Comparison of ENCODE assay signal across 16 cellular contexts in genomic region chr3:152447509-152447908, GRCh38.
DNase-seq lines count a peak whose midpoint lies in the region; ATAC-seq and TF ChIP-seq lines count a peak whose summit lies in the region.
"Had no signal": no experiment of that assay in that cellular context is flagged by ENCODE, and none has a peak within 500 bp of the region (broad histone marks: within the 10 kb centered on the region; RNA-seq: fewer than 3 reads in every experiment).

No MANE protein-coding gene starts in this region.

- TF ChIP-seq CTCF in left lung (IDR thresholded peaks at IDR 0.05) (no peak), tibial artery (IDR thresholded peaks at IDR 0.05) (no peak), right lobe of liver (IDR thresholded peaks at IDR 0.05) (no peak)

- H3K27ac Mint-ChIP-seq in activated naive CD4-positive, alpha-beta T cell treated with anti-CD3 and anti-CD28 coated beads, Interleukin-2, amount 10 ng/mL, durations not matched to agents 7 days and 5 days: peak overlapping the region; percentile 76
- peak overlapping the region; percentile 23 for H3K27ac Mint-ChIP-seq in activated CD4-positive, alpha-beta memory T cell treated with anti-CD3 and anti-CD28 coated beads, Interleukin-2, amount 10 ng/mL, durations not matched to agents 7 days and 5 days

- peaks cover 3 to 69% of the 10 kb centered on the region in 2 donors for H3K4me1 ChIP-seq in left lung
- H3K4me1 ChIP-seq in tibial artery: peaks cover 0 to 96% (median 54%) of the 10 kb centered on the region in 4 donors
- peaks cover 0 to 9% (median 2%) of the 10 kb centered on the region in 4 donors for H3K4me1 ChIP-seq in right lobe of liver

- no peak overlapping the region for H3K4me3 Mint-ChIP-seq in activated naive CD4-positive, alpha-beta T cell treated with anti-CD3 and anti-CD28 coated beads, Interleukin-2, amount 10 ng/mL, durations not matched to agents 7 days and 5 days
- no peak overlapping the region for H3K4me3 Mint-ChIP-seq in activated CD4-positive, alpha-beta memory T cell treated with anti-CD3 and anti-CD28 coated beads, Interleukin-2, amount 10 ng/mL, durations not matched to agents 7 days and 5 days

- CTCF ChIA-PET in activated naive CD4-positive, alpha-beta T cell treated with anti-CD3 and anti-CD28 coated beads, Interleukin-2, amount 10 ng/mL, durations not matched to agents 7 days and 5 days (lab: Charles Lee): interaction anchor here (0.8 to 1.9 kb wide), 2 partner anchors 371 to 375 kb away, joined by 3 to 7 read pairs; no protein-coding TSS in a partner anchor
- CTCF ChIA-PET in activated CD4-positive, alpha-beta memory T cell treated with anti-CD3 and anti-CD28 coated beads, Interleukin-2, amount 10 ng/mL, durations not matched to agents 7 days and 5 days (lab: Charles Lee): interaction anchor here (0.6 kb wide), 1 partner anchor 25 kb away, joined by 3 read pairs; no protein-coding TSS in a partner anchor

- no peaks in the 10 kb centered on the region for H3K9me3 Mint-ChIP-seq in activated naive CD4-positive, alpha-beta T cell treated with anti-CD3 and anti-CD28 coated beads, Interleukin-2, amount 10 ng/mL, durations not matched to agents 7 days and 5 days
- H3K9me3 Mint-ChIP-seq in activated CD4-positive, alpha-beta memory T cell treated with anti-CD3 and anti-CD28 coated beads, Interleukin-2, amount 10 ng/mL, durations not matched to agents 7 days and 5 days: no peaks in the 10 kb centered on the region

- H3K27ac ChIP-seq in left lung (peak overlapping the region; percentile 47 to 53), tibial artery (peak overlapping the region; percentile 50 to 52), right lobe of liver (no peak overlapping the region)
- H3K27ac ChIP-seq: foreskin keratinocyte, GM23248 had no signal

- H3K9me3 ChIP-seq in left lung (no peaks in the 10 kb centered on the region), tibial artery (no peaks in the 10 kb centered on the region), right lobe of liver (no peaks in the 10 kb centered on the region)

- H3K27me3 ChIP-seq in left lung (no peaks in the 10 kb centered on the region), tibial artery (no peaks in the 10 kb centered on the region), right lobe of liver (no peaks in the 10 kb centered on the region)
- H3K27me3 ChIP-seq: foreskin keratinocyte had no signal

- no peak for TF ChIP-seq POLR2A in right lobe of liver (IDR thresholded peaks at IDR 0.05)

- H3K36me3 Mint-ChIP-seq in activated naive CD4-positive, alpha-beta T cell treated with anti-CD3 and anti-CD28 coated beads, Interleukin-2, amount 10 ng/mL, durations not matched to agents 7 days and 5 days: peaks cover 63% of the 10 kb centered on the region
- H3K36me3 Mint-ChIP-seq in activated CD4-positive, alpha-beta memory T cell treated with anti-CD3 and anti-CD28 coated beads, Interleukin-2, amount 10 ng/mL, durations not matched to agents 7 days and 5 days (ENCODE audit: low read depth): peaks cover 49% of the 10 kb centered on the region

- ATAC-seq in left lung (peak; percentile 10), right lobe of liver (no peak)
- ATAC-seq: foreskin keratinocyte, GM12878, left cardiac atrium had no signal

- 71% methylated on average over 3 of the region's 3 CpGs for WGBS in right lobe of liver (ENCODE audit: insufficient coverage, low coverage, low lambda C conversion rate, missing lambda C conversion rate)

- H3K36me3 ChIP-seq in left lung: peaks cover 0 to 67% of the 10 kb centered on the region in 2 donors
- peaks cover 16 to 26% (median 23%) of the 10 kb centered on the region in 3 donors for H3K36me3 ChIP-seq in tibial artery
- H3K36me3 ChIP-seq in right lobe of liver: peaks cover 0 to 26% (median 3%) of the 10 kb centered on the region in 4 donors

- no peaks in the 10 kb centered on the region for H3K27me3 Mint-ChIP-seq in activated naive CD4-positive, alpha-beta T cell treated with anti-CD3 and anti-CD28 coated beads, Interleukin-2, amount 10 ng/mL, durations not matched to agents 7 days and 5 days
- no peaks in the 10 kb centered on the region for H3K27me3 Mint-ChIP-seq in activated CD4-positive, alpha-beta memory T cell treated with anti-CD3 and anti-CD28 coated beads, Interleukin-2, amount 10 ng/mL, durations not matched to agents 7 days and 5 days

- DNase-seq in activated naive CD4-positive, alpha-beta T cell treated with anti-CD3 and anti-CD28 coated beads, Interleukin-2, amount 10 ng/mL, durations not matched to agents 7 days and 5 days: no peak
- DNase-seq in activated naive CD4-positive, alpha-beta T cell treated with Interleukin-2 at 50 U/mL for 16 hours: no peak
- DNase-seq in activated CD4-positive, alpha-beta memory T cell treated with anti-CD3 and anti-CD28 coated beads, Interleukin-2, amount 10 ng/mL, durations not matched to agents 7 days and 5 days: no peak
- DNase-seq in left lung: no peak
- DNase-seq in tibial artery: no peak
- DNase-seq in NCI-H2227 treated with DMSO at 0.1 percent for 48 hours (lab: John Stamatoyannopoulos, UW): no peak
- no peak for DNase-seq in right lobe of liver
- no peak for DNase-seq in activated effector memory CD4-positive, alpha-beta T cell treated with Interleukin-2 at 50 U/mL for 16 hours
- DNase-seq: foreskin keratinocyte, GM23248, KG1, left cardiac atrium, NCI-H1048, NCI-H748 treated with DMSO at 0.1 percent for 48 hours had no signal

- intact Hi-C loops in left lung (cut with DNase I): loop anchor here in 1 of 2 donors (10.0 kb wide), 1 partner anchor 263 kb away; no protein-coding TSS in a partner anchor
- intact Hi-C loops in tibial artery (cut with DNase I; ENCODE audit: low total_unique reads): loop anchor here (10.0 kb wide), 1 partner anchor 373 kb away; no protein-coding TSS in a partner anchor
- intact Hi-C loops in right lobe of liver (cut with DNase I): no loop called here

- H3K4me3 ChIP-seq in left lung (no peak overlapping the region), tibial artery (no peak overlapping the region), right lobe of liver (no peak overlapping the region)
- H3K4me3 ChIP-seq: GM12878, GM23248, smooth muscle cell had no signal

- POLR2A ChIA-PET in activated CD4-positive, alpha-beta memory T cell treated with anti-CD3 and anti-CD28 coated beads, Interleukin-2, amount 10 ng/mL, durations not matched to agents 7 days and 5 days (lab: Charles Lee): interaction anchor here (2.6 kb wide), 1 partner anchor 10 kb away, joined by 9 read pairs; no protein-coding TSS in a partner anchor

- peaks cover 40% of the 10 kb centered on the region for H3K4me1 Mint-ChIP-seq in activated naive CD4-positive, alpha-beta T cell treated with anti-CD3 and anti-CD28 coated beads, Interleukin-2, amount 10 ng/mL, durations not matched to agents 7 days and 5 days
- H3K4me1 Mint-ChIP-seq in activated CD4-positive, alpha-beta memory T cell treated with anti-CD3 and anti-CD28 coated beads, Interleukin-2, amount 10 ng/mL, durations not matched to agents 7 days and 5 days: peaks cover 43% of the 10 kb centered on the region

Comparison
In these comparisons a context has a peak if more than half of its experiments do, and no peak if none do; other contexts are left out.
1. H3K27ac ChIP-seq: peak in left lung (2 of 2) and tibial artery (2 of 2); none in right lobe of liver (0 of 3).